In the genomic region with DNA sequence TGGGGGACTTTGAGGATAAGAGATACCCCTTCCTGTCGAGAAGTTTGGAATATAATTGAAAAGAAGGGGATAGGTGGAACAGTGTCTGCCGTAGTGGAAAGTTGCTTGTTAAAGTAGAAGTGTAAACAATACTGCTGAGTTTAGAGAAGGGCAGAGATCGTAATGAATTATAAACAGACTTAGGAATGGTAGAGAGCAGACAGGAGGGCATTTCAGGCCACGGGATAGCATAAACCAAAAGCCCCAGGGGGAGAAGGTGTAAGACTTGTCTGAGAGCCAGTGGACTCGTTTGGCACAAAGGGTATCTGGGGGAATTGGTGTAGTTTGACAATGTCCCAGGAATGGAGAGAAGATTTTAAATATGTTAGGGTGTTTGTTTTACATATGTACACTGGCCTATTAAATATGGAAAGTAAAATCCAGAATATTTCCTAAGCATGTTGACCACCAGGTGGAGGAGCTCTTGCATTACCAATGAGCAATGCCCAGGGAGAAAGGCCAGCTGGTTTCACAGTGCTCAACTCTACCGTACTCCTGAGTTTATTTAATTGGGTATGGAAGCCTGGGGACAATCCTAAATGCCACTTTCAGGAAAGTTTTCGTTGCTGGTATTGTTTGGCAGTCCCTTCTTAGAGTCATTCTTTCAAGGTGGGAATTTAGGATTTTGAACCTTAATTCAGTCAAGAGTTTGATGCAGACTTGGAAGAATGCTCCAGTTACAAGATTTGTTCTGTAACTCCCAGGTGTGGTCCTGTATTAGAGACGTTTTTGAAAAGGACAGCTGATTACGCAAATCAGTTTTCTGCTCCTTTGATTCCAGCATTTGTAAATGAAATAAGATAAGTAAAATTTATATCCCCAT, we compare ENCODE assay signal across 8 cellular contexts. TPM values are rescaled to one million over a fixed set of nuclear protein-coding genes. Genes with fewer than 3 reads are reported as not detected.
A peak's percentile ranks its signal among the peaks of the same experiment; 100 is the strongest.
DNase-seq lines count a peak whose midpoint lies in the region; ATAC-seq, FAIRE-seq and TF ChIP-seq lines count a peak whose summit lies in the region.

No MANE protein-coding gene starts in this region.

- TF ChIP-seq CTCF in LNCaP clone FGC (IDR thresholded peaks at IDR 0.05; ENCODE audit: control insufficient read depth, extremely low read depth, insufficient read depth) (peak; percentile 72), bronchial epithelial cell (IDR thresholded peaks at IDR 0.05; ENCODE audit: insufficient read depth, low read length, severe bottlenecking) (peak; percentile 55), mesothelial cell of epicardium (IDR thresholded peaks at IDR 0.05; ENCODE audit: unreplicated experiment) (peak; percentile 62)

- no peaks in the 10 kb centered on the region for H3K27me3 Mint-ChIP-seq in mesothelial cell of epicardium (ENCODE audit: low read depth)
- H3K27me3 Mint-ChIP-seq in activated CD8-positive, alpha-beta T cell treated with anti-CD3 and anti-CD28 coated beads, Interleukin-2, amount 10 ng/mL, durations not matched to agents 7 days and 5 days (ENCODE audit: low read depth), result no peaks in the 10 kb centered on the region

- H3K27me3 ChIP-seq in ACC112 (ENCODE audit: insufficient read depth, low read length), result no peaks in the 10 kb centered on the region
- H3K27me3 ChIP-seq in bronchial epithelial cell (ENCODE audit: control insufficient read depth, insufficient read depth, low read length), result no peaks in the 10 kb centered on the region

- FAIRE-seq in bronchial epithelial cell (lab: Jason Lieb, UNC), result peak; percentile 43

- H2AFZ ChIP-seq in ACC112 (ENCODE audit: low read length, unreplicated experiment), result no peak overlapping the region

- CTCF ChIA-PET in activated CD8-positive, alpha-beta T cell treated with anti-CD3 and anti-CD28 coated beads, Interleukin-2, amount 10 ng/mL, durations not matched to agents 7 days and 5 days (lab: Charles Lee), result no interaction called here

- peaks cover 29% of the 10 kb centered on the region for H3K36me3 Mint-ChIP-seq in mesothelial cell of epicardium
- peaks cover 21% of the 10 kb centered on the region for H3K36me3 Mint-ChIP-seq in activated CD8-positive, alpha-beta T cell treated with anti-CD3 and anti-CD28 coated beads, Interleukin-2, amount 10 ng/mL, durations not matched to agents 7 days and 5 days (ENCODE audit: low read depth)

- peak overlapping the region; percentile 100 for H3K27ac ChIP-seq in ACC112 (ENCODE audit: low read depth, low read length)

- H3K4me3 Mint-ChIP-seq in mesothelial cell of epicardium, result no peak overlapping the region
- no peak overlapping the region for H3K4me3 Mint-ChIP-seq in activated CD8-positive, alpha-beta T cell treated with anti-CD3 and anti-CD28 coated beads, Interleukin-2, amount 10 ng/mL, durations not matched to agents 7 days and 5 days

- H3K4me1 Mint-ChIP-seq in mesothelial cell of epicardium, result peaks cover 2% of the 10 kb centered on the region
- no peaks in the 10 kb centered on the region for H3K4me1 Mint-ChIP-seq in activated CD8-positive, alpha-beta T cell treated with anti-CD3 and anti-CD28 coated beads, Interleukin-2, amount 10 ng/mL, durations not matched to agents 7 days and 5 days (ENCODE audit: low read depth)

- H3K27ac Mint-ChIP-seq in mesothelial cell of epicardium, result peak overlapping the region; percentile 43
- H3K27ac Mint-ChIP-seq in activated CD8-positive, alpha-beta T cell treated with anti-CD3 and anti-CD28 coated beads, Interleukin-2, amount 10 ng/mL, durations not matched to agents 7 days and 5 days, result no peak overlapping the region

- peak overlapping the region; percentile 44 for H3K4me3 ChIP-seq in ACC112 (ENCODE audit: low read depth, low read length)
- peak overlapping the region; percentile 38 for H3K4me3 ChIP-seq in LNCaP clone FGC (ENCODE audit: low read depth, low read length)
- no peak overlapping the region for H3K4me3 ChIP-seq in bronchial epithelial cell (ENCODE audit: low read depth, low read length)

- ATAC-seq in HG02852 (IDR thresholded peaks at IDR 0.05; ENCODE audit: unreplicated experiment) (no peak), HG03175 (IDR thresholded peaks at IDR 0.05; ENCODE audit: unreplicated experiment) (no peak)
- no peak for ATAC-seq in activated CD8-positive, alpha-beta T cell treated with anti-CD3 and anti-CD28 coated beads, Interleukin-2, amount 10 ng/mL, durations not matched to agents 7 days and 5 days

- H3K36me3 ChIP-seq in ACC112 (ENCODE audit: insufficient read depth, low read length) (peaks cover 62% of the 10 kb centered on the region), bronchial epithelial cell (ENCODE audit: control insufficient read depth, insufficient read depth, low read length) (peaks cover 12% of the 10 kb centered on the region)

- H3K9me3 Mint-ChIP-seq in mesothelial cell of epicardium, result no peaks in the 10 kb centered on the region
- no peaks in the 10 kb centered on the region for H3K9me3 Mint-ChIP-seq in activated CD8-positive, alpha-beta T cell treated with anti-CD3 and anti-CD28 coated beads, Interleukin-2, amount 10 ng/mL, durations not matched to agents 7 days and 5 days (ENCODE audit: insufficient read depth)

- H3K4me1 ChIP-seq in ACC112 (ENCODE audit: control insufficient read depth, insufficient read depth, low read length, unreplicated experiment), result peaks cover 90% of the 10 kb centered on the region

- POLR2A ChIA-PET in activated CD8-positive, alpha-beta T cell treated with anti-CD3 and anti-CD28 coated beads, Interleukin-2, amount 10 ng/mL, durations not matched to agents 7 days and 5 days (lab: Charles Lee), result no interaction called here

- DNase-seq in LNCaP clone FGC (ENCODE audit: low read depth), result peak; percentile 80
- DNase-seq in bronchial epithelial cell (ENCODE audit: low read depth), result peak; percentile 54
- DNase-seq in mesothelial cell of epicardium (ENCODE audit: low spot score in 2 of 2, unreplicated experiment in 2 of 2), result no peak
- DNase-seq in activated CD8-positive, alpha-beta T cell treated with anti-CD3 and anti-CD28 coated beads, Interleukin-2, amount 10 ng/mL, durations not matched to agents 7 days and 5 days, result no peak
- no peak for DNase-seq in Ammon's horn (ENCODE audit: low spot score)

- peaks cover 72% of the 10 kb centered on the region for H3K79me2 ChIP-seq in ACC112 (ENCODE audit: control insufficient read depth, insufficient read depth, low read length, unreplicated experiment)

RNA-seq across cellular contexts. Expression of a gene that starts 7.5 kb away (rescaled TPM):
- total RNA-seq in bronchial epithelial cell (58.2 and 80.3 TPM in 2 replicates), mesothelial cell of epicardium (54.5 to 59.8 TPM (median 59.7 TPM) in 3 replicates)
- 10 to 100 TPM; 39.5 to 42.2 TPM for total RNA-seq in activated CD8-positive, alpha-beta T cell treated with anti-CD3 and anti-CD28 coated beads, Interleukin-2, amount 10 ng/mL, durations not matched to agents 7 days and 5 days

Comparison
In these comparisons a context has a peak if more than half of its experiments do, and no peak if none do; other contexts are left out.
1. DNase-seq: peak in LNCaP clone FGC (single experiment) and bronchial epithelial cell (single experiment); none in mesothelial cell of epicardium (0 of 2), activated CD8-positive, alpha-beta T cell treated with anti-CD3 and anti-CD28 coated beads, Interleukin-2, amount 10 ng/mL, durations not matched to agents 7 days and 5 days (single experiment) and Ammon's horn (single experiment).
2. Peak in every context shown above with its lines, with median percentiles within 50 percentile points of each other: CTCF ChIP-seq.